Comparison of ENCODE assay signal across 8 cellular contexts in genomic region chr6:11784341-11784740, GRCh38.
"Had no signal": no experiment of that assay in that cellular context is flagged by ENCODE, and none has a peak within 500 bp of the region (broad histone marks: within the 10 kb centered on the region; RNA-seq: fewer than 3 reads in every experiment).

No MANE protein-coding gene starts in this region.

- H3K4me3 ChIP-seq: GM23248, HAP-1 had no signal

- ATAC-seq: HCT116 had no signal

- DNase-seq: GM23248, GOT3, H7, HFFc6, IMR-90 had no signal

- H3K27ac Mint-ChIP-seq: HFFc6 had no signal

- H3K9ac ChIP-seq: GM23248 had no signal

- H3K36me3 ChIP-seq: HAP-1 had no signal

- H3K9me3 Mint-ChIP-seq: HFFc6 had no signal

- H3K4me1 ChIP-seq: HAP-1 had no signal

- H3K27ac ChIP-seq: GM23248, HL-60 had no signal

- H3K9me3 ChIP-seq: HAP-1 had no signal

- H3K4me3 Mint-ChIP-seq: HFFc6 had no signal

- H2AFZ ChIP-seq: GM23248 had no signal
